9 cellular contexts compared by ENCODE assay signal in the genomic region with DNA sequence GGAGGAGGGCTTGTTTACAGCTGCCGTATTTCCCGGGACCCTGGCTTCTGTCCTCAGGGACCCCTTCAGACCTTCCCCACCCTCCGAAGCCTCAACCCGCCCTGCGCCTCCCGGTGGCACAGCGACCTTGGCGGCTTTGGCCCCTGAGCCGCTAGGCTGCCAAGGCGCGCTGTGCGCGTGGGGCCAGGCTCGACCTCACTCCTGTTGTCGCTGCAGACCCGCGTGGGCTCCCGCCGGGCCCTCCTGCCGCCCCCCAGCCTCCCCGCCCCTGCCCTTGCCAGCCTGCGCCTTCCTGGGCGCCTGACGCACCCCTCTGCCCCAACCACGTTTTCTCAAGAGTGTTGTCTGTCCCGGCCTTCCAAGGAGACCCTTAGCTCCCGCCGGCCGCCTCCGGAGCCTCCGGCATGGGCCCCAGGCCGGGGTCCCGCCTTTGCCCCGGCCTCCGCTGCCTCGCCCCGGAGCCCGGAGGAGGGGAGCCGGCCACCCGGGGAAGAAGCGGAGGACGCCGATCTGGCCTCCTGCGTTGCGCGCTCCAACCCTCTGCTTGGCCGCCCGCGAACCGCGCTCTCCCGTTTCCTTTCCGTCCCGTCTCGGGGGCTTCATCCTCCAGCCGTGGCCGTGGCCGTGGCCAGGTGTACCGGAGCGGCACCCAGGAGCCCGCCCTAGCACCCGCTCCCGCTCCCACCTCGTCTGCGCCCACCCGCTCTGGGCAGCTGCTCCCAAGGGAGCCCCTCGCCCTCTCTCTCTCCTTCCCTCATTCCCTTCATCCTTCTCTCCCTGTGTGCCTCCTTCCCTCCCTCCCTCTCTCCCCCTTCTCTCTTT. TPM values are rescaled to one million over a fixed set of nuclear protein-coding genes. Genes with fewer than 3 reads are reported as not detected.
A peak's percentile ranks its signal among the peaks of the same experiment; 100 is the strongest.
DNase-seq lines count a peak whose midpoint lies in the region; ATAC-seq and TF ChIP-seq lines count a peak whose summit lies in the region.
"Had no signal": no experiment of that assay in that cellular context is flagged by ENCODE, and none has a peak within 500 bp of the region (broad histone marks: within the 10 kb centered on the region; RNA-seq: fewer than 3 reads in every experiment).

No MANE protein-coding gene starts in this region.

- H3K27me3 Mint-ChIP-seq in activated T-cell treated with anti-CD3 and anti-CD28 coated beads, Interleukin-2, amount 50 U/mL, for 72 hours (ENCODE audit: low read depth) = peaks cover 19% of the 10 kb centered on the region
- peaks cover 7% of the 10 kb centered on the region for H3K27me3 Mint-ChIP-seq in glutamatergic neuron (ENCODE audit: unreplicated experiment)

- TF ChIP-seq CTCF in glutamatergic neuron (IDR thresholded peaks at IDR 0.05; ENCODE audit: partially characterized antibody, unreplicated experiment) (no peak), psoas muscle (IDR thresholded peaks at IDR 0.05) (no peak)

- DNase-seq in NCI-H1092 treated with DMSO at 0.1 percent for 48 hours (lab: John Stamatoyannopoulos, UW) (peak; percentile 21), NCI-H1092 (lab: John Stamatoyannopoulos, UW) (no peak), glutamatergic neuron (peak; percentile 53), psoas muscle (no peak), HPDE6-E6E7 (ENCODE audit: extremely low spot score) (no peak), NOMO-1 treated with dmso at 0.1 percent for 144 hours (lab: John Stamatoyannopoulos, UW; ENCODE audit: unreplicated experiment) (no peak), NCI-H82 treated with DMSO at 0.1 percent for 48 hours (lab: John Stamatoyannopoulos, UW; ENCODE audit: unreplicated experiment) (no peak)
- peak; percentile 54 to 55 for DNase-seq in activated T-cell treated with anti-CD3 and anti-CD28 coated beads, Interleukin-2, amount 50 U/mL, for 72 hours

- H3K9me3 ChIP-seq in psoas muscle = no peaks in the 10 kb centered on the region

- no peaks in the 10 kb centered on the region for H3K27me3 ChIP-seq in psoas muscle (ENCODE audit: insufficient read depth in 3 of 3, low read length in 2 of 3)

- H3K27ac Mint-ChIP-seq in activated T-cell treated with anti-CD3 and anti-CD28 coated beads, Interleukin-2, amount 50 U/mL, for 72 hours = peak overlapping the region; percentile 64
- H3K27ac Mint-ChIP-seq in glutamatergic neuron (ENCODE audit: unreplicated experiment) = no peak overlapping the region

- intact Hi-C loops in psoas muscle (cut with DNase I) = no loop called here

- H3K27ac ChIP-seq in psoas muscle = no peak overlapping the region
- H3K27ac ChIP-seq: C4-2B had no signal

- H3K36me3 ChIP-seq in psoas muscle (ENCODE audit: insufficient read depth in 1 of 2, low read depth in 1 of 2) = peaks cover 0 to 4% of the 10 kb centered on the region in 2 donors

- peaks cover 46% of the 10 kb centered on the region for H3K4me1 Mint-ChIP-seq in activated T-cell treated with anti-CD3 and anti-CD28 coated beads, Interleukin-2, amount 50 U/mL, for 72 hours (ENCODE audit: low read depth)
- peaks cover 14% of the 10 kb centered on the region for H3K4me1 Mint-ChIP-seq in glutamatergic neuron (ENCODE audit: low read depth, unreplicated experiment)

- peaks cover 0 to 2% of the 10 kb centered on the region in 2 donors for H3K9me3 Mint-ChIP-seq in activated T-cell treated with anti-CD3 and anti-CD28 coated beads, Interleukin-2, amount 50 U/mL, for 72 hours
- H3K9me3 Mint-ChIP-seq in glutamatergic neuron (ENCODE audit: unreplicated experiment) = peaks cover 4% of the 10 kb centered on the region

- H3K36me3 Mint-ChIP-seq in activated T-cell treated with anti-CD3 and anti-CD28 coated beads, Interleukin-2, amount 50 U/mL, for 72 hours (ENCODE audit: insufficient read depth in 2 of 2) = peaks cover 3 to 10% of the 10 kb centered on the region in 2 donors
- peaks cover 15% of the 10 kb centered on the region for H3K36me3 Mint-ChIP-seq in glutamatergic neuron (ENCODE audit: unreplicated experiment)

- peak; percentile 77 to 79 for ATAC-seq in activated T-cell treated with anti-CD3 and anti-CD28 coated beads, Interleukin-2, amount 50 U/mL, for 72 hours (replicated peaks in 1 of 2)
- ATAC-seq in psoas muscle = peak; percentile 69 to 85 (median 75)

- peak overlapping the region; percentile 75 for H3K4me3 ChIP-seq in psoas muscle

- 1 to 2% (median 1%) methylated on average over 51 to 67 of the region's 67 CpGs for WGBS in psoas muscle, 3 donors

- peak overlapping the region; percentile 85 to 87 for H3K4me3 Mint-ChIP-seq in activated T-cell treated with anti-CD3 and anti-CD28 coated beads, Interleukin-2, amount 50 U/mL, for 72 hours
- peak overlapping the region; percentile 49 for H3K4me3 Mint-ChIP-seq in glutamatergic neuron (ENCODE audit: unreplicated experiment)

- peaks cover 9% of the 10 kb centered on the region for H3K4me1 ChIP-seq in psoas muscle

RNA-seq across cellular contexts. Expression of gene PPP2R5C, which starts 19.9 kb away (rescaled TPM):
- total RNA-seq in activated T-cell treated with anti-CD3 and anti-CD28 coated beads, Interleukin-2, amount 50 U/mL, for 72 hours = 100 to 1,000 TPM; 317 to 370 TPM
- 116 TPM for total RNA-seq in glutamatergic neuron (ENCODE audit: unreplicated experiment)
- 10 to 100 TPM; 53.1 to 76.6 (median 63.0) TPM for total RNA-seq in psoas muscle
- polyA plus RNA-seq in psoas muscle = 10 to 100 TPM; 18.2 to 63.4 (median 24.6) TPM

Comparison
In these comparisons a context has a peak if more than half of its experiments do, and no peak if none do; other contexts are left out.
1. DNase-seq: peak in NCI-H1092 treated with DMSO at 0.1 percent for 48 hours (single experiment), activated T-cell treated with anti-CD3 and anti-CD28 coated beads, Interleukin-2, amount 50 U/mL, for 72 hours (2 of 2) and glutamatergic neuron (single experiment); none in NCI-H1092 (single experiment), psoas muscle (0 of 2), HPDE6-E6E7 (single experiment), NOMO-1 treated with dmso at 0.1 percent for 144 hours (single experiment) and NCI-H82 treated with DMSO at 0.1 percent for 48 hours (single experiment).